Comparison of ENCODE assay signal across 26 cellular contexts in genomic region chr3:137084579-137084978, GRCh38.
"Had no signal": no experiment of that assay in that cellular context is flagged by ENCODE, and none has a peak within 500 bp of the region (broad histone marks: within the 10 kb centered on the region; RNA-seq: fewer than 3 reads in every experiment).

No MANE protein-coding gene starts in this region.

- H3K4me2 ChIP-seq: KMS-11, SK-N-SH had no signal

- H3K4me3 Mint-ChIP-seq: activated CD4-positive, alpha-beta T cell treated with anti-CD3 and anti-CD28 coated beads for 36 hours; activated CD8-positive, alpha-beta T cell treated with anti-CD3 and anti-CD28 coated beads for 36 hours; activated naive CD8-positive, alpha-beta T cell treated with anti-CD3 and anti-CD28 coated beads, Interleukin-2, amount 10 ng/mL, durations not matched to agents 7 days and 5 days; activated T-cell treated with anti-CD3 and anti-CD28 coated beads, Interleukin-2, amount 50 U/mL, for 72 hours had no signal

- H3K36me3 ChIP-seq: adrenal gland, SJCRH30 had no signal

- H3K36me3 Mint-ChIP-seq: activated naive CD8-positive, alpha-beta T cell treated with anti-CD3 and anti-CD28 coated beads, Interleukin-2, amount 10 ng/mL, durations not matched to agents 7 days and 5 days had no signal

- H3K4me1 ChIP-seq: adrenal gland, SJCRH30 had no signal

- H3K4me1 Mint-ChIP-seq: activated CD4-positive, alpha-beta T cell treated with anti-CD3 and anti-CD28 coated beads for 36 hours; activated naive CD8-positive, alpha-beta T cell treated with anti-CD3 and anti-CD28 coated beads, Interleukin-2, amount 10 ng/mL, durations not matched to agents 7 days and 5 days had no signal

- H3K4me3 ChIP-seq: adrenal gland, SJCRH30 had no signal

- H3K9ac ChIP-seq: KMS-11, SK-N-SH had no signal

- H3K27ac Mint-ChIP-seq: activated CD4-positive, alpha-beta T cell treated with anti-CD3 and anti-CD28 coated beads for 36 hours; activated CD8-positive, alpha-beta T cell treated with anti-CD3 and anti-CD28 coated beads for 36 hours; activated naive CD8-positive, alpha-beta T cell treated with anti-CD3 and anti-CD28 coated beads, Interleukin-2, amount 10 ng/mL, durations not matched to agents 7 days and 5 days; activated T-cell treated with anti-CD3 and anti-CD28 coated beads, Interleukin-2, amount 50 U/mL, for 72 hours had no signal

- DNase-seq: activated CD4-positive, alpha-beta T cell treated with anti-CD3 and anti-CD28 coated beads for 36 hours; activated CD8-positive, alpha-beta memory T cell treated with anti-CD3 and anti-CD28 coated beads, Interleukin-2, amount 50 U/mL, for 4 hours; activated CD8-positive, alpha-beta T cell treated with anti-CD3 and anti-CD28 coated beads for 36 hours; activated naive CD4-positive, alpha-beta T cell treated with anti-CD3 and anti-CD28 coated beads, Interleukin-2, amount 50 U/mL, for 16 hours; activated naive CD8-positive, alpha-beta T cell treated with anti-CD3 and anti-CD28 coated beads, Interleukin-2, amount 10 ng/mL, durations not matched to agents 7 days and 5 days; activated T-cell treated with anti-CD3 and anti-CD28 coated beads, Interleukin-2, amount 50 U/mL, for 72 hours; adrenal gland; anterior cingulate cortex; caudate nucleus; NCI-H1092; NCI-H1417; NCI-H1694; NCI-H2029; NCI-H2107; NCI-H510A treated with DMSO at 0.1 percent for 48 hours; NCI-H69; NK-92 treated with Interleukin-12 subunit alpha and Interleukin-12 subunit beta, amount 100 ng/mL, for 24 hours; OCI-M1; Right ventricle myocardium superior; SJCRH30; SK-N-SH; T-helper 1 cell had no signal

- H3K27ac ChIP-seq: adrenal gland, KMS-11, RWPE1, SJCRH30, VCaP had no signal

- H3K27me3 ChIP-seq: adrenal gland, SJCRH30 had no signal

- ATAC-seq: activated CD4-positive, alpha-beta T cell treated with anti-CD3 and anti-CD28 coated beads for 36 hours; activated CD8-positive, alpha-beta T cell treated with anti-CD3 and anti-CD28 coated beads for 36 hours; activated T-cell treated with anti-CD3 and anti-CD28 coated beads, Interleukin-2, amount 50 U/mL, for 72 hours; Panc1 had no signal

- H3K9me3 Mint-ChIP-seq: activated CD8-positive, alpha-beta T cell treated with anti-CD3 and anti-CD28 coated beads for 36 hours; activated naive CD8-positive, alpha-beta T cell treated with anti-CD3 and anti-CD28 coated beads, Interleukin-2, amount 10 ng/mL, durations not matched to agents 7 days and 5 days; activated T-cell treated with anti-CD3 and anti-CD28 coated beads, Interleukin-2, amount 50 U/mL, for 72 hours had no signal

- H3K9me3 ChIP-seq: adrenal gland, SJCRH30, SK-N-SH had no signal
